In genomic region chr17:47956818-47957590, GRCh38 we compare ENCODE assay signal across 16 cellular contexts. TPM values are rescaled to one million over a fixed set of nuclear protein-coding genes. Genes with fewer than 3 reads are reported as not detected.
A peak's percentile ranks its signal among the peaks of the same experiment; 100 is the strongest.
DNase-seq lines count a peak whose midpoint lies in the region; ATAC-seq and TF ChIP-seq lines count a peak whose summit lies in the region.
"Had no signal": no experiment of that assay in that cellular context is flagged by ENCODE, and none has a peak within 500 bp of the region (broad histone marks: within the 10 kb centered on the region; RNA-seq: fewer than 3 reads in every experiment).

No MANE protein-coding gene starts in this region.

- no peaks in the 10 kb centered on the region for H4K20me1 ChIP-seq in MM.1S (ENCODE audit: insufficient read depth, low read length)

- TF ChIP-seq CTCF in Calu3 (IDR thresholded peaks at IDR 0.05; ENCODE audit: unreplicated experiment) (no peak), MM.1S (IDR thresholded peaks at IDR 0.05; ENCODE audit: low read length) (no peak)

- H3K9me3 ChIP-seq in MM.1S (replicated peaks; ENCODE audit: insufficient read depth, low read length) (no peaks in the 10 kb centered on the region), muscle layer of duodenum (ENCODE audit: control insufficient read depth in 1 of 2, low read length in 2 of 2) (no peaks in the 10 kb centered on the region)
- no peaks in the 10 kb centered on the region for H3K9me3 ChIP-seq in effector memory CD4-positive, alpha-beta T cell (ENCODE audit: control insufficient read depth, low read length)
- H3K9me3 ChIP-seq: HAP-1 had no signal

- no peaks in the 10 kb centered on the region for H3K36me3 ChIP-seq in MM.1S (replicated peaks; ENCODE audit: insufficient read depth, low read length)
- H3K36me3 ChIP-seq in muscle layer of duodenum (ENCODE audit: control insufficient read depth in 1 of 2, insufficient read depth in 2 of 2, low read length in 2 of 2) = peaks cover 0 to under 1% of the 10 kb centered on the region in 2 donors
- no peaks in the 10 kb centered on the region for H3K36me3 ChIP-seq in effector memory CD4-positive, alpha-beta T cell (ENCODE audit: control insufficient read depth, insufficient read depth, low read length)
- H3K36me3 ChIP-seq: HAP-1 had no signal

- peaks cover 60% of the 10 kb centered on the region for H3K36me3 Mint-ChIP-seq in Calu3 (ENCODE audit: insufficient read depth, unreplicated experiment)
- H3K36me3 Mint-ChIP-seq in activated naive CD8-positive, alpha-beta T cell treated with anti-CD3 and anti-CD28 coated beads for 36 hours = peaks cover 3% of the 10 kb centered on the region

- DNase-seq in Calu3 = no peak
- no peak for DNase-seq in MM.1S
- no peak for DNase-seq in epithelial cell of prostate (ENCODE audit: low read depth, low spot score)
- DNase-seq in activated naive CD8-positive, alpha-beta T cell treated with anti-CD3 and anti-CD28 coated beads for 36 hours = no peak
- DNase-seq in midbrain (lab: John Stamatoyannopoulos, UW) = no peak
- no peak for DNase-seq in effector memory CD4-positive, alpha-beta T cell
- DNase-seq: activated CD4-positive, alpha-beta T cell treated with anti-CD3 and anti-CD28 coated beads, Interleukin-2, amount 10 ng/mL, durations not matched to agents 24 days and 14 days; activated effector memory CD4-positive, alpha-beta T cell treated with anti-CD3 and anti-CD28 coated beads, Interleukin-2, amount 50 U/mL, for 16 hours; NK-92 treated with Interleukin-12 subunit alpha and Interleukin-12 subunit beta, amount 100 ng/mL, for 24 hours; stimulated activated CD4-positive, alpha-beta T cell treated with anti-CD3 and anti-CD28 coated beads, Interleukin-2, amount 100 ng/mL, for 24 hours had no signal

- peaks cover 88% of the 10 kb centered on the region for H3K4me1 Mint-ChIP-seq in Calu3 (ENCODE audit: low read depth, unreplicated experiment)
- H3K4me1 Mint-ChIP-seq in activated naive CD8-positive, alpha-beta T cell treated with anti-CD3 and anti-CD28 coated beads for 36 hours = no peaks in the 10 kb centered on the region
- H3K4me1 Mint-ChIP-seq: activated CD4-positive, alpha-beta T cell treated with anti-CD3 and anti-CD28 coated beads, Interleukin-2, amount 10 ng/mL, durations not matched to agents 24 days and 14 days; stimulated activated memory B cell treated with anti-CD40 and anti-IgM and Interleukin-4, amounts not matched to agents 10 μg/mL and 1 μg/mL and 100 μg/mL, for 72 hours had no signal

- H3K4me3 ChIP-seq in MM.1S (ENCODE audit: low read length) (0 out of 2 replicates have a peak overlapping the region, but pooled peaks have one; percentile 7), muscle layer of duodenum (ENCODE audit: low read depth in 1 of 2, low read length in 2 of 2) (peak overlapping the region in 1 of 2 donors; percentile 64)
- no peak overlapping the region for H3K4me3 ChIP-seq in effector memory CD4-positive, alpha-beta T cell (ENCODE audit: insufficient read depth, low read depth, low read length, poor library complexity, severe bottlenecking)
- H3K4me3 ChIP-seq: HAP-1 had no signal

- no peaks in the 10 kb centered on the region for H3K27me3 ChIP-seq in MM.1S (replicated peaks; ENCODE audit: insufficient read depth, low read length)
- H3K27me3 ChIP-seq in muscle layer of duodenum (ENCODE audit: low read depth, low read length) = no peaks in the 10 kb centered on the region
- no peaks in the 10 kb centered on the region for H3K27me3 ChIP-seq in effector memory CD4-positive, alpha-beta T cell (replicated peaks; ENCODE audit: control insufficient read depth, insufficient read depth, low read length, poor library complexity, severe bottlenecking)

- no peaks in the 10 kb centered on the region for H3F3A ChIP-seq in MM.1S (ENCODE audit: insufficient read depth, low read length)

- H3K9ac ChIP-seq in MM.1S (ENCODE audit: low read length) = peak overlapping the region; percentile 20; the same call in 1 of the 2 replicates
- H3K9ac ChIP-seq: KMS-11 had no signal

- peak overlapping the region; percentile 76 for H3K4me3 Mint-ChIP-seq in Calu3 (ENCODE audit: low read depth, unreplicated experiment)
- H3K4me3 Mint-ChIP-seq in activated naive CD8-positive, alpha-beta T cell treated with anti-CD3 and anti-CD28 coated beads for 36 hours = no peak overlapping the region
- H3K4me3 Mint-ChIP-seq: activated CD4-positive, alpha-beta T cell treated with anti-CD3 and anti-CD28 coated beads, Interleukin-2, amount 10 ng/mL, durations not matched to agents 24 days and 14 days; stimulated activated memory B cell treated with anti-CD40 and anti-IgM and Interleukin-4, amounts not matched to agents 10 μg/mL and 1 μg/mL and 100 μg/mL, for 72 hours had no signal

- H3K9me3 Mint-ChIP-seq in Calu3 (ENCODE audit: low read depth, unreplicated experiment) = peaks cover 3% of the 10 kb centered on the region
- no peaks in the 10 kb centered on the region for H3K9me3 Mint-ChIP-seq in activated naive CD8-positive, alpha-beta T cell treated with anti-CD3 and anti-CD28 coated beads for 36 hours
- H3K9me3 Mint-ChIP-seq: activated CD4-positive, alpha-beta T cell treated with anti-CD3 and anti-CD28 coated beads, Interleukin-2, amount 10 ng/mL, durations not matched to agents 24 days and 14 days; stimulated activated memory B cell treated with anti-CD40 and anti-IgM and Interleukin-4, amounts not matched to agents 10 μg/mL and 1 μg/mL and 100 μg/mL, for 72 hours had no signal

- no peak for ATAC-seq in GM18870 (IDR thresholded peaks at IDR 0.05; ENCODE audit: unreplicated experiment)
- ATAC-seq: stimulated activated memory B cell treated with anti-CD40 and anti-IgM and Interleukin-4, amounts not matched to agents 10 μg/mL and 1 μg/mL and 100 μg/mL, for 72 hours had no signal

- peak overlapping the region; percentile 32; the same call in 1 of the 2 replicates for H2AFZ ChIP-seq in MM.1S (ENCODE audit: low read length)

- intact Hi-C loops in Calu3 (cut with micrococcal nuclease; ENCODE audit: unreplicated experiment) = no loop called here

- peak overlapping the region; percentile 69 for H3K27ac Mint-ChIP-seq in Calu3 (ENCODE audit: unreplicated experiment)
- H3K27ac Mint-ChIP-seq in activated naive CD8-positive, alpha-beta T cell treated with anti-CD3 and anti-CD28 coated beads for 36 hours = no peak overlapping the region
- H3K27ac Mint-ChIP-seq: activated CD4-positive, alpha-beta T cell treated with anti-CD3 and anti-CD28 coated beads, Interleukin-2, amount 10 ng/mL, durations not matched to agents 24 days and 14 days; stimulated activated memory B cell treated with anti-CD40 and anti-IgM and Interleukin-4, amounts not matched to agents 10 μg/mL and 1 μg/mL and 100 μg/mL, for 72 hours had no signal

- H3K9me2 ChIP-seq in MM.1S (replicated peaks; ENCODE audit: insufficient read depth, low read length) = no peaks in the 10 kb centered on the region

- H3K4me1 ChIP-seq in MM.1S (ENCODE audit: low read length) = peaks cover 20% of the 10 kb centered on the region
- no peaks in the 10 kb centered on the region for H3K4me1 ChIP-seq in muscle layer of duodenum (ENCODE audit: control insufficient read depth in 1 of 2, insufficient read depth in 2 of 2, low read length in 2 of 2)
- no peaks in the 10 kb centered on the region for H3K4me1 ChIP-seq in effector memory CD4-positive, alpha-beta T cell (ENCODE audit: control insufficient read depth, insufficient read depth, low read length, poor library complexity, severe bottlenecking)
- H3K4me1 ChIP-seq: HAP-1 had no signal

- peak overlapping the region; percentile 62 for H3K4me2 ChIP-seq in MM.1S (ENCODE audit: low read depth, low read length)
- H3K4me2 ChIP-seq: KMS-11 had no signal

- BruUV-seq in Calu3 (replicated peaks; lab: Mats Ljungman, UMichigan) = TSS peak; percentile 42

- H3K27me3 Mint-ChIP-seq in Calu3 (ENCODE audit: unreplicated experiment) = no peaks in the 10 kb centered on the region
- H3K27me3 Mint-ChIP-seq in activated naive CD8-positive, alpha-beta T cell treated with anti-CD3 and anti-CD28 coated beads for 36 hours = no peaks in the 10 kb centered on the region
- H3K27me3 Mint-ChIP-seq: stimulated activated memory B cell treated with anti-CD40 and anti-IgM and Interleukin-4, amounts not matched to agents 10 μg/mL and 1 μg/mL and 100 μg/mL, for 72 hours had no signal

- H3K27ac ChIP-seq in MM.1S (ENCODE audit: low read length) (peak overlapping the region; percentile 61; the same call in 1 of the 2 replicates), epithelial cell of prostate (peak overlapping the region; percentile 36), muscle layer of duodenum (ENCODE audit: low read length) (peak overlapping the region; percentile 96)
- H3K27ac ChIP-seq in effector memory CD4-positive, alpha-beta T cell (ENCODE audit: insufficient read depth, low read length, poor library complexity, severe bottlenecking) = no peak overlapping the region
- H3K27ac ChIP-seq: KMS-11 had no signal

- CTCF ChIA-PET in Calu3 (lab: Charles Lee) = interaction anchor here (0.6 to 2.2 kb wide), 10 partner anchors 8 to 68 kb away, joined by 4 to 33 read pairs (median 10); partner anchors contain the start of genes CDK5RAP3 and PNPO

- H3K79me2 ChIP-seq in MM.1S (ENCODE audit: low read length) = no peaks in the 10 kb centered on the region

RNA-seq across cellular contexts. Expression of gene PRR15L, which starts 0.7 kb away (rescaled TPM):
- total RNA-seq in Calu3 (2022) = 30.2 and 49.1 TPM in 2 replicates
- not detected for total RNA-seq in activated naive CD8-positive, alpha-beta T cell treated with anti-CD3 and anti-CD28 coated beads for 36 hours
- total RNA-seq: activated CD4-positive, alpha-beta T cell treated with anti-CD3 and anti-CD28 coated beads, Interleukin-2, amount 10 ng/mL, durations not matched to agents 24 days and 14 days; osteocyte had no signal

RNA-seq across cellular contexts. Expression of gene CDK5RAP3, which starts 13.9 kb away (rescaled TPM):
- 431 and 457 TPM in 2 replicates for total RNA-seq in Calu3 (2022)
- 100 to 1,000 TPM; 163 to 168 TPM for total RNA-seq in activated naive CD8-positive, alpha-beta T cell treated with anti-CD3 and anti-CD28 coated beads for 36 hours

RNA-seq across cellular contexts. Expression of gene PNPO, which starts 15.6 kb away (rescaled TPM):
- total RNA-seq in Calu3 (2022) = 88.0 and 98.5 TPM in 2 replicates
- 10 to 100 TPM; 56.1 to 61.1 TPM for total RNA-seq in activated naive CD8-positive, alpha-beta T cell treated with anti-CD3 and anti-CD28 coated beads for 36 hours

Comparison
In these comparisons a context has a peak if more than half of its experiments do, and no peak if none do; other contexts are left out.
1. RNA of gene PRR15L, which starts 0.7 kb away (total RNA-seq): 30.2 to 49.1 TPM in Calu3; not detected in activated naive CD8-positive, alpha-beta T cell treated with anti-CD3 and anti-CD28 coated beads for 36 hours; every median in the first group is over 10 times any median in the second.